ENCODE assay signal across 1 cellular context in the genomic region with DNA sequence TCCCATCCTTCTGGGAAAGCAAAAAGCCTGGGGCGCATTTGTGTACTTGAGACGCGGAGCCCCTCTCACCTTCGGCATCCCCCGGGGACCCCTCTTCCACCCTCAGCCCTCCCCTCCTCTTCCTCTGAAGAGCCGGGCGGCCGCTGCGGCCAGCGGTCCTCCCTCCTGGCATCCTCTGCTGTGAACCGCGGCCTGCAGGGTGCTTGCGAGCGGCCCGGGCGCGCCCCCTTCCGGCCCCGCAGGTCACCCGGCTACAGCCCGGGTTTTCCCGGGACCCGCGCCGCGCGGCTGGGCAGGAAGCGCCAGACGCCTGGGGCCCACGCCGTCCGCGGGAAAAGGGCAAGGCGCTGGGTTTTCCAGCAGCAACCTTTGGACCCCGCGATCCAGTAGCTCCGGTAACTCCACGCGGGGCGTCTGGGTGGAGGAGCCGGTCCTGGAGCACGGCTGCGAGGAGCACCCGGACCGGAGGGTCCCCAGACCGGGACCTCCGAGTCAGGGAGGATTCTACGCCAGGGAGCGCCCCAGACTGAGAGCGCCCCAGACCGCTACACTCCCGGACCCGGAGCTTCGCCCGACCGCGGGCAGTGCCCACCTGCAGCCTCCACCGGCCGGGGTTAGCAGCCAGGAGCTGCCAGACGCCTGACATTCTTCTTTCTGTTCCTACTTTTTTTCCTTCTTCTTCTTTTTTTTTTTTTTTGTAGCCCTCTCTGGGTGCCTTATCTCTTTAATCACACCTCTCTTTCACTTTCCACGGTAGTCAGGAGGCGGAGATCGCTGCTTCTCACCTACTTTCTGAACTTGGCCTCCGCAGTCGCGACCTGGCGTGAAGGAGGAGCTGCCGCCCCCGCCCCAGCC.
TF ChIP-seq lines count a peak whose summit lies in the region.

A gene with protein sequence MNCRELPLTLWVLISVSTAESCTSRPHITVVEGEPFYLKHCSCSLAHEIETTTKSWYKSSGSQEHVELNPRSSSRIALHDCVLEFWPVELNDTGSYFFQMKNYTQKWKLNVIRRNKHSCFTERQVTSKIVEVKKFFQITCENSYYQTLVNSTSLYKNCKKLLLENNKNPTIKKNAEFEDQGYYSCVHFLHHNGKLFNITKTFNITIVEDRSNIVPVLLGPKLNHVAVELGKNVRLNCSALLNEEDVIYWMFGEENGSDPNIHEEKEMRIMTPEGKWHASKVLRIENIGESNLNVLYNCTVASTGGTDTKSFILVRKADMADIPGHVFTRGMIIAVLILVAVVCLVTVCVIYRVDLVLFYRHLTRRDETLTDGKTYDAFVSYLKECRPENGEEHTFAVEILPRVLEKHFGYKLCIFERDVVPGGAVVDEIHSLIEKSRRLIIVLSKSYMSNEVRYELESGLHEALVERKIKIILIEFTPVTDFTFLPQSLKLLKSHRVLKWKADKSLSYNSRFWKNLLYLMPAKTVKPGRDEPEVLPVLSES (plus strand): TSS at position 271 of the 855 bp plus-strand sequence. CDS start 6,865 bp downstream, outside the sequence.

TF ChIP-seq in K562, 482 proteins besides CTCF, POLR2A, EP300 and RAD21 (continued from another document):
- TF ChIP-seq CHD7 (IDR thresholded peaks at IDR 0.05; ENCODE audit: low read depth, low read length) (no peak), ZNF134 (CRISPR knock-in tag; conservative IDR thresholded peaks at IDR 0.05) (no peak), PYGO2 (tag; IDR thresholded peaks at IDR 0.05) (no peak), GATAD2B (IDR thresholded peaks at IDR 0.05; ENCODE audit: borderline replicate concordance) (no peak), ZNF780A (CRISPR knock-in tag; IDR thresholded peaks at IDR 0.05) (no peak), ZNF184 (CRISPR knock-in tag; IDR thresholded peaks at IDR 0.05) (no peak), ZNF23 (CRISPR knock-in tag; IDR thresholded peaks at IDR 0.05) (no peak), PHB (CRISPR knock-in tag; IDR thresholded peaks at IDR 0.05) (no peak), ZNF408 (CRISPR knock-in tag; IDR thresholded peaks at IDR 0.05; ENCODE audit: low read depth) (no peak), TARDBP (IDR thresholded peaks at IDR 0.05) (no peak), TEAD2 (tag; IDR thresholded peaks at IDR 0.05) (no peak), NFE2L1 (tag; IDR thresholded peaks at IDR 0.05; ENCODE audit: borderline replicate concordance, low read depth) (no peak), HNRNPL (IDR thresholded peaks at IDR 0.05; ENCODE audit: low read depth, low read length) (peak; percentile 77), HNRNPH1 (optimal IDR thresholded peaks at IDR 0.05; ENCODE audit: low read depth, low read length) (no peak)
- TF ChIP-seq, protein P1, sequence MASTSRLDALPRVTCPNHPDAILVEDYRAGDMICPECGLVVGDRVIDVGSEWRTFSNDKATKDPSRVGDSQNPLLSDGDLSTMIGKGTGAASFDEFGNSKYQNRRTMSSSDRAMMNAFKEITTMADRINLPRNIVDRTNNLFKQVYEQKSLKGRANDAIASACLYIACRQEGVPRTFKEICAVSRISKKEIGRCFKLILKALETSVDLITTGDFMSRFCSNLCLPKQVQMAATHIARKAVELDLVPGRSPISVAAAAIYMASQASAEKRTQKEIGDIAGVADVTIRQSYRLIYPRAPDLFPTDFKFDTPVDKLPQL (IDR thresholded peaks at IDR 0.05; ENCODE audit: extremely low read depth, insufficient read length), result no peak
